Comparison of ENCODE assay signal across 13 cellular contexts in genomic region chr12:26425587-26426260, GRCh38.
DNase-seq lines count a peak whose midpoint lies in the region; ATAC-seq, FAIRE-seq and TF ChIP-seq lines count a peak whose summit lies in the region.
"Had no signal": no experiment of that assay in that cellular context is flagged by ENCODE, and none has a peak within 500 bp of the region (broad histone marks: within the 10 kb centered on the region; RNA-seq: fewer than 3 reads in every experiment).

No MANE protein-coding gene starts in this region.

- H3K27me3 ChIP-seq in right atrium auricular region (no peaks in the 10 kb centered on the region), transverse colon (no peaks in the 10 kb centered on the region)

- H3K27me3 Mint-ChIP-seq in osteocyte (ENCODE audit: unreplicated experiment): no peaks in the 10 kb centered on the region
- H3K27me3 Mint-ChIP-seq: activated CD4-positive, alpha-beta memory T cell treated with anti-CD3 and anti-CD28 coated beads for 36 hours had no signal

- DNase-seq in Daoy (ENCODE audit: low read depth): peak; percentile 9
- DNase-seq in GM19239 (ENCODE audit: insufficient read length, low spot score): no peak
- peak; percentile 5 for DNase-seq in LHCN-M2 (ENCODE audit: low read depth)
- no peak for DNase-seq in right atrium auricular region (ENCODE audit: low spot score)
- no peak for DNase-seq in osteocyte (ENCODE audit: extremely low spot score, unreplicated experiment)
- DNase-seq in transverse colon: no peak
- DNase-seq in lower leg skin (ENCODE audit: low spot score in 2 of 2): no peak
- DNase-seq: activated CD4-positive, alpha-beta memory T cell treated with anti-CD3 and anti-CD28 coated beads for 36 hours; amygdala; lower lobe of right lung; NCI-H2107 had no signal

- intact Hi-C loops in transverse colon (cut with DNase I; ENCODE audit: low total_unique reads) (no loop called here), lower leg skin (cut with DNase I; ENCODE audit: low total_unique reads) (no loop called here)

- WGBS in transverse colon (ENCODE audit: low coverage in 1 of 2), 2 donors: 71 to 85% methylated on average over 2 to 6 of the region's 6 CpGs
- 70 to 77% methylated on average over 6 of the region's 6 CpGs for WGBS in lower leg skin, 2 donors

- H3K4me1 ChIP-seq in right atrium auricular region (no peaks in the 10 kb centered on the region), transverse colon (no peaks in the 10 kb centered on the region)
- H3K4me1 ChIP-seq: lower lobe of right lung had no signal

- H3K9me3 Mint-ChIP-seq in osteocyte (ENCODE audit: unreplicated experiment): no peaks in the 10 kb centered on the region
- H3K9me3 Mint-ChIP-seq: activated CD4-positive, alpha-beta memory T cell treated with anti-CD3 and anti-CD28 coated beads for 36 hours had no signal

- no peak overlapping the region for H3K27ac Mint-ChIP-seq in osteocyte (ENCODE audit: unreplicated experiment)
- H3K27ac Mint-ChIP-seq: activated CD4-positive, alpha-beta memory T cell treated with anti-CD3 and anti-CD28 coated beads for 36 hours had no signal

- TF ChIP-seq POLR2A in transverse colon (IDR thresholded peaks at IDR 0.05): no peak
- no peak for TF ChIP-seq POLR2A in lower leg skin (IDR thresholded peaks at IDR 0.05)

- in situ Hi-C loops in transverse colon (cut with MboI; ENCODE audit: low pct_ligation_motif_present in 1 of 4, low pct_unique_long_range_greater_than_20kb in 1 of 4, low sequenced_read_pairs in 3 of 4): no loop called here

- H3K4me3 ChIP-seq in right atrium auricular region (no peak overlapping the region), transverse colon (no peak overlapping the region), lower leg skin (ENCODE audit: low read depth, poor library complexity, severe bottlenecking) (no peak overlapping the region)
- H3K4me3 ChIP-seq: lower lobe of right lung had no signal

- H3K36me3 ChIP-seq in right atrium auricular region: no peaks in the 10 kb centered on the region
- no peaks in the 10 kb centered on the region for H3K36me3 ChIP-seq in transverse colon
- H3K36me3 ChIP-seq: lower lobe of right lung had no signal

- H3K36me3 Mint-ChIP-seq in osteocyte (ENCODE audit: unreplicated experiment): peaks cover 3% of the 10 kb centered on the region

- no peak for TF ChIP-seq EP300 in transverse colon (IDR thresholded peaks at IDR 0.05; ENCODE audit: low read depth)

- no peak overlapping the region for H3K4me3 Mint-ChIP-seq in osteocyte (ENCODE audit: unreplicated experiment)
- H3K4me3 Mint-ChIP-seq: activated CD4-positive, alpha-beta memory T cell treated with anti-CD3 and anti-CD28 coated beads for 36 hours had no signal

- H3K4me1 Mint-ChIP-seq in osteocyte (ENCODE audit: unreplicated experiment): peaks cover 4% of the 10 kb centered on the region

- ATAC-seq in HG02852 (IDR thresholded peaks at IDR 0.05; ENCODE audit: unreplicated experiment): peak; percentile 83
- ATAC-seq: lower lobe of right lung, Right ventricle myocardium inferior had no signal

- no peaks in the 10 kb centered on the region for H3K9me3 ChIP-seq in right atrium auricular region
- no peaks in the 10 kb centered on the region for H3K9me3 ChIP-seq in transverse colon
- H3K9me3 ChIP-seq: lower lobe of right lung had no signal

- no peak for TF ChIP-seq CTCF in right atrium auricular region (IDR thresholded peaks at IDR 0.05)
- TF ChIP-seq CTCF in osteocyte (IDR thresholded peaks at IDR 0.05): no peak
- no peak for TF ChIP-seq CTCF in transverse colon (IDR thresholded peaks at IDR 0.05)
- no peak for TF ChIP-seq CTCF in lower leg skin (IDR thresholded peaks at IDR 0.05)

- peak; percentile 72 for FAIRE-seq in GM19239 (lab: Jason Lieb, UNC)

- H3K27ac ChIP-seq in right atrium auricular region: no peak overlapping the region
- H3K27ac ChIP-seq in transverse colon: no peak overlapping the region
- H3K27ac ChIP-seq: lower lobe of right lung had no signal

Comparison
In these comparisons a context has a peak if more than half of its experiments do, and no peak if none do; other contexts are left out.
1. DNase-seq: peak in Daoy (single experiment) and LHCN-M2 (single experiment); none in GM19239 (single experiment), right atrium auricular region (single experiment), osteocyte (single experiment), transverse colon (single experiment) and lower leg skin (0 of 2).